In the genomic region with DNA sequence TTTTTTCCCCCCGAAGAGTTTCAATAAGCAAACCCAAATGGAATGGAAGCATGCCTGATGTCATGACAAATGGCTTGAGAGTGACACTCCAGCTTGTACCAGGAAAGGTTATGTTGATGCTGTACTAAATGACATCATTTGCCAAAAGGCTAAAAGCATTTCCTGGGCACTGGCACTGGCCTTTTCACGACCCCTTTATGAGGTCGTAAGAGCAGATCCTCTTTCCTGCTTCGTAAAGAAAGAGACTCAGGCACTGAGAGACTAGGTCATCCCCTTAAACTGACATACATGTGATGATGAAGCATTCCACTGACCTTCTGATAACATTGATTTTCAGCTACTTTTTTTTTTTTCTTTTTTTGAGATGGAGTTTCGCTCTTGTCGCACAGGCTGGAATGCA, we compare ENCODE assay signal across 24 cellular contexts. TPM values are rescaled to one million over a fixed set of nuclear protein-coding genes. Genes with fewer than 3 reads are reported as not detected.
DNase-seq lines count a peak whose midpoint lies in the region; ATAC-seq, FAIRE-seq and TF ChIP-seq lines count a peak whose summit lies in the region.
"Had no signal": no experiment of that assay in that cellular context is flagged by ENCODE, and none has a peak within 500 bp of the region (broad histone marks: within the 10 kb centered on the region; RNA-seq: fewer than 3 reads in every experiment).

No MANE protein-coding gene starts in this region.

- no peak overlapping the region for H3K4me2 ChIP-seq in HepG2 (ENCODE audit: low read depth, low read length)

- FAIRE-seq in HepG2 (lab: Jason Lieb, UNC), result peak; percentile 4
- FAIRE-seq: GM12891, GM18507 had no signal

- in situ Hi-C loops in HepG2 (cut with HindIII; ENCODE audit: extremely low pct_ligation_motif_present, low pct_unique_long_range_greater_than_20kb), result no loop called here

- TF ChIP-seq CTCF in HepG2 (CRISPR knock-in tag; IDR thresholded peaks at IDR 0.05), result no peak

- no peaks in the 10 kb centered on the region for H3K9me3 ChIP-seq in HepG2 (ENCODE audit: low read length)

- no peaks in the 10 kb centered on the region for H4K20me1 ChIP-seq in HepG2 (ENCODE audit: insufficient read depth, low read length)

- H3K79me2 ChIP-seq in HepG2 (ENCODE audit: insufficient read depth, low read length), result no peaks in the 10 kb centered on the region

- no peak overlapping the region for H3K9ac ChIP-seq in HepG2 (ENCODE audit: insufficient read depth, low read depth, low read length)

- H3K27ac ChIP-seq in HepG2 (ENCODE audit: extremely low read length, insufficient read depth, low read length), result no peak overlapping the region

- TF ChIP-seq POLR2A in HepG2 (IDR thresholded peaks at IDR 0.05; ENCODE audit: insufficient read depth in 1 of 2, low read depth in 2 of 2, low read length in 2 of 2), result no peak

- CTCF ChIA-PET in HepG2 (lab: Yijun Ruan, JAX; ENCODE audit: low intra/inter-chr PET ratio, low total read pairs), result no interaction called here

- peaks cover 5 to 23% of the 10 kb centered on the region in 2 experiments; a peak in 2 of 5 replicates for H3K36me3 ChIP-seq in HepG2 (replicated peaks in 1 of 2; ENCODE audit: control insufficient read depth in 1 of 2, insufficient read depth in 2 of 2, low read length in 2 of 2)

- TF ChIP-seq RAD21 in HepG2 (CRISPR knock-in tag; IDR thresholded peaks at IDR 0.05), result no peak

- no peak for ATAC-seq in HepG2
- ATAC-seq in GM19023 (IDR thresholded peaks at IDR 0.05; ENCODE audit: unreplicated experiment), result no peak

- WGBS in HepG2 (ENCODE audit: low lambda C conversion rate), result 90% methylated on average over 6 of the region's 6 CpGs

- DNase-seq in A172 (ENCODE audit: low spot score) (peak; percentile 42), CD1c-positive myeloid dendritic cell (ENCODE audit: extremely low spot score) (peak; percentile 42), NCI-H69 (lab: John Stamatoyannopoulos, UW) (peak; percentile 21), HepG2 (ENCODE audit: low spot score) (no peak), NCI-H2171 (lab: John Stamatoyannopoulos, UW) (no peak), NCI-H2107 treated with DMSO at 0.1 percent for 48 hours (lab: John Stamatoyannopoulos, UW; ENCODE audit: unreplicated experiment) (no peak)
- DNase-seq in activated CD8-positive, alpha-beta memory T cell treated with anti-CD3 and anti-CD28 coated beads, Interleukin-2, amount 50 U/mL, for 4 hours, result no peak
- DNase-seq: ACHN; AML-193; CD4-positive, alpha-beta T cell; GF-D8; GOT3; Karpas-422; MM.1S; NCI-H1417; NCI-H2081; NCI-H226; NCI-H524 treated with DMSO at 0.1 percent for 48 hours; NK-92 treated with Interleukin-12 subunit alpha and Interleukin-12 subunit beta, amount 100 ng/mL, for 24 hours; RPMI8226; T-helper 2 cell had no signal

- H3K4me1 ChIP-seq in HepG2 (ENCODE audit: insufficient read depth, low read length), result no peaks in the 10 kb centered on the region

- intact Hi-C loops in HepG2 (cut with micrococcal nuclease; ENCODE audit: unreplicated experiment), result no loop called here

- H2AFZ ChIP-seq in HepG2 (ENCODE audit: low read length), result no peak overlapping the region

- no TSS peak for BruUV-seq in HepG2 (replicated peaks; lab: Mats Ljungman, UMichigan)

- H3K27me3 ChIP-seq in HepG2 (ENCODE audit: control insufficient read depth in 1 of 2, insufficient read depth in 2 of 2, low read length in 2 of 2), result no peaks in the 10 kb centered on the region

- POLR2A ChIA-PET in HepG2 (lab: Yijun Ruan, JAX), result no interaction called here

- TF ChIP-seq EP300 in HepG2 (IDR thresholded peaks at IDR 0.05; ENCODE audit: low read depth in 2 of 2, low read length in 2 of 2) (no peak), HepG2 (CRISPR knock-in tag; IDR thresholded peaks at IDR 0.05; ENCODE audit: borderline replicate concordance) (no peak)

- H3K4me3 ChIP-seq in HepG2 (replicated peaks in 1 of 3; ENCODE audit: insufficient read depth in 1 of 3, low read depth in 2 of 3, low read length in 3 of 3), result no peak overlapping the region

TF ChIP-seq in HepG2, 621 proteins besides CTCF, POLR2A, EP300 and RAD21 (continues in another document):
- no peak for TF ChIP-seq KLF6 (CRISPR knock-in tag; IDR thresholded peaks at IDR 0.05)
- 0 out of 2 replicates have a peak, but pooled peaks have one; percentile 20 for TF ChIP-seq CREB1 (IDR thresholded peaks at IDR 0.05)
- no peak for TF ChIP-seq CREB1 (CRISPR knock-in tag; IDR thresholded peaks at IDR 0.05)

RNA-seq across cellular contexts. Expression of gene CEP295NL, which starts 30.5 kb away (rescaled TPM):
- 0.81 and 0.89 TPM in 2 replicates for total RNA-seq in A172 (2014; rRNA removed; shearing (Covaris generic))
- total RNA-seq in HepG2 (2016; rRNA removed; fragmentation: Illumina TruSeq; extraction: Trizol), result not detected in 2 replicates
- total RNA-seq in HepG2 (2016; cell fraction: cytosol; rRNA removed; fragmentation: Illumina TruSeq; extraction: Trizol; ENCODE audit: low read depth), result not detected in 2 replicates
- 0.06 TPM in 1 of 2 replicates, not detected in the other for total RNA-seq in HepG2 (2016; cell fraction: insoluble cytoplasmic fraction; rRNA removed; fragmentation: Illumina TruSeq; extraction: Trizol)
- not detected in 2 replicates for total RNA-seq in HepG2 (2016; cell fraction: membrane; rRNA removed; fragmentation: Illumina TruSeq; extraction: Trizol)
- not detected in 2 replicates for total RNA-seq in HepG2 (2016; cell fraction: nucleus; rRNA removed; fragmentation: Illumina TruSeq; extraction: Trizol)
- polyA plus RNA-seq in HepG2 (2011; rRNA removed), result not detected in 2 replicates
- not detected in 2 replicates for polyA plus RNA-seq in HepG2 (2011; cell fraction: cytosol; rRNA removed)
- polyA plus RNA-seq in HepG2 (2011; cell fraction: nucleus; rRNA removed), result 0.14 and 0.31 TPM in 2 replicates
- polyA plus RNA-seq in HepG2 (2012), result 0.07 and 0.13 TPM in 2 replicates
- not detected in 2 replicates for polyA plus RNA-seq in HepG2 (2016; cell fraction: cytosol; fragmentation: Illumina TruSeq; extraction: Trizol; ENCODE audit: low read depth)
- not detected in 2 replicates for polyA plus RNA-seq in HepG2 (2016; cell fraction: insoluble cytoplasmic fraction; fragmentation: Illumina TruSeq; extraction: Trizol; ENCODE audit: low read depth)
- polyA plus RNA-seq in HepG2 (2016; cell fraction: membrane; fragmentation: Illumina TruSeq; extraction: Trizol; ENCODE audit: low read depth), result not detected in 2 replicates
- polyA plus RNA-seq in HepG2 (2016; cell fraction: nucleus; fragmentation: Illumina TruSeq; extraction: Trizol; ENCODE audit: insufficient read depth, low read depth), result not detected in 2 replicates
- polyA minus RNA-seq in HepG2 (2011; rRNA and poly(A)+ RNA removed; ENCODE audit: low replicate concordance), result 1.2 TPM in 1 of 2 replicates, not detected in the other
- not detected in 2 replicates for polyA minus RNA-seq in HepG2 (2011; cell fraction: cytosol; rRNA and poly(A)+ RNA removed)
- 1.5 and 1.6 TPM in 2 replicates for polyA minus RNA-seq in HepG2 (2011; cell fraction: nucleus; rRNA and poly(A)+ RNA removed)

RNA-seq across cellular contexts. Expression of gene USP36, which starts 31.9 kb away (rescaled TPM):
- total RNA-seq in A172 (2014; rRNA removed; shearing (Covaris generic)), result 15.9 and 33.6 TPM in 2 replicates
- 29.6 and 30.7 TPM in 2 replicates for total RNA-seq in HepG2 (2016; rRNA removed; fragmentation: Illumina TruSeq; extraction: Trizol)
- total RNA-seq in HepG2 (2016; cell fraction: cytosol; rRNA removed; fragmentation: Illumina TruSeq; extraction: Trizol; ENCODE audit: low read depth), result 17.6 and 21.4 TPM in 2 replicates
- total RNA-seq in HepG2 (2016; cell fraction: insoluble cytoplasmic fraction; rRNA removed; fragmentation: Illumina TruSeq; extraction: Trizol), result 29.5 and 30.6 TPM in 2 replicates
- total RNA-seq in HepG2 (2016; cell fraction: membrane; rRNA removed; fragmentation: Illumina TruSeq; extraction: Trizol), result 23.9 and 28.0 TPM in 2 replicates
- total RNA-seq in HepG2 (2016; cell fraction: nucleus; rRNA removed; fragmentation: Illumina TruSeq; extraction: Trizol), result 45.6 and 50.9 TPM in 2 replicates
- polyA plus RNA-seq in HepG2 (2011; rRNA removed), result 45.9 and 49.4 TPM in 2 replicates
- polyA plus RNA-seq in HepG2 (2011; cell fraction: cytosol; rRNA removed), result 22.4 and 27.2 TPM in 2 replicates
- polyA plus RNA-seq in HepG2 (2011; cell fraction: nucleus; rRNA removed), result 148 and 160 TPM in 2 replicates
- 49.1 and 55.7 TPM in 2 replicates for polyA plus RNA-seq in HepG2 (2012)
- 1.6 and 2.3 TPM in 2 replicates for polyA plus RNA-seq in HepG2 (2016; cell fraction: cytosol; fragmentation: Illumina TruSeq; extraction: Trizol; ENCODE audit: low read depth)
- polyA plus RNA-seq in HepG2 (2016; cell fraction: insoluble cytoplasmic fraction; fragmentation: Illumina TruSeq; extraction: Trizol; ENCODE audit: low read depth), result 22.1 and 28.5 TPM in 2 replicates
- 6.8 and 7.2 TPM in 2 replicates for polyA plus RNA-seq in HepG2 (2016; cell fraction: membrane; fragmentation: Illumina TruSeq; extraction: Trizol; ENCODE audit: low read depth)
- polyA plus RNA-seq in HepG2 (2016; cell fraction: nucleus; fragmentation: Illumina TruSeq; extraction: Trizol; ENCODE audit: insufficient read depth, low read depth), result 90.2 and 93.2 TPM in 2 replicates
- polyA minus RNA-seq in HepG2 (2011; rRNA and poly(A)+ RNA removed; ENCODE audit: low replicate concordance), result 82.7 and 86.0 TPM in 2 replicates
- 18.0 and 21.4 TPM in 2 replicates for polyA minus RNA-seq in HepG2 (2011; cell fraction: cytosol; rRNA and poly(A)+ RNA removed)
- 71.6 and 79.7 TPM in 2 replicates for polyA minus RNA-seq in HepG2 (2011; cell fraction: nucleus; rRNA and poly(A)+ RNA removed)

RNA-seq across cellular contexts. Expression of gene TIMP2, which starts 52.7 kb away (rescaled TPM):
- 257 and 279 TPM in 2 replicates for total RNA-seq in A172 (2014; rRNA removed; shearing (Covaris generic))
- total RNA-seq in HepG2 (2016; rRNA removed; fragmentation: Illumina TruSeq; extraction: Trizol), result 2.2 and 3.8 TPM in 2 replicates
- total RNA-seq in HepG2 (2016; cell fraction: cytosol; rRNA removed; fragmentation: Illumina TruSeq; extraction: Trizol; ENCODE audit: low read depth), result 1.4 and 1.7 TPM in 2 replicates
- total RNA-seq in HepG2 (2016; cell fraction: insoluble cytoplasmic fraction; rRNA removed; fragmentation: Illumina TruSeq; extraction: Trizol), result 1.7 and 3.9 TPM in 2 replicates
- total RNA-seq in HepG2 (2016; cell fraction: membrane; rRNA removed; fragmentation: Illumina TruSeq; extraction: Trizol), result 3.3 and 3.4 TPM in 2 replicates
- 6.3 and 8.0 TPM in 2 replicates for total RNA-seq in HepG2 (2016; cell fraction: nucleus; rRNA removed; fragmentation: Illumina TruSeq; extraction: Trizol)
- 8.5 and 11.7 TPM in 2 replicates for polyA plus RNA-seq in HepG2 (2011; rRNA removed)
- 8.0 and 12.6 TPM in 2 replicates for polyA plus RNA-seq in HepG2 (2011; cell fraction: cytosol; rRNA removed)
- 10.4 and 13.8 TPM in 2 replicates for polyA plus RNA-seq in HepG2 (2011; cell fraction: nucleus; rRNA removed)
- polyA plus RNA-seq in HepG2 (2012), result 25.0 and 33.2 TPM in 2 replicates
- 3.0 and 3.2 TPM in 2 replicates for polyA plus RNA-seq in HepG2 (2016; cell fraction: cytosol; fragmentation: Illumina TruSeq; extraction: Trizol; ENCODE audit: low read depth)
- polyA plus RNA-seq in HepG2 (2016; cell fraction: insoluble cytoplasmic fraction; fragmentation: Illumina TruSeq; extraction: Trizol; ENCODE audit: low read depth), result 3.9 and 5.4 TPM in 2 replicates
- 4.0 and 5.0 TPM in 2 replicates for polyA plus RNA-seq in HepG2 (2016; cell fraction: membrane; fragmentation: Illumina TruSeq; extraction: Trizol; ENCODE audit: low read depth)
- 18.4 and 18.6 TPM in 2 replicates for polyA plus RNA-seq in HepG2 (2016; cell fraction: nucleus; fragmentation: Illumina TruSeq; extraction: Trizol; ENCODE audit: insufficient read depth, low read depth)
- 10.0 and 25.5 TPM in 2 replicates for polyA minus RNA-seq in HepG2 (2011; rRNA and poly(A)+ RNA removed; ENCODE audit: low replicate concordance)
- 11.5 and 14.6 TPM in 2 replicates for polyA minus RNA-seq in HepG2 (2011; cell fraction: cytosol; rRNA and poly(A)+ RNA removed)
- 4.2 and 6.2 TPM in 2 replicates for polyA minus RNA-seq in HepG2 (2011; cell fraction: nucleus; rRNA and poly(A)+ RNA removed)

Comparison
In these comparisons a context has a peak if more than half of its experiments do, and no peak if none do; other contexts are left out.
1. DNase-seq: peak in A172 (single experiment), CD1c-positive myeloid dendritic cell (single experiment) and NCI-H69 (single experiment); none in HepG2 (single experiment), NCI-H2171 (single experiment), activated CD8-positive, alpha-beta memory T cell treated with anti-CD3 and anti-CD28 coated beads, Interleukin-2, amount 50 U/mL, for 4 hours (single experiment) and NCI-H2107 treated with DMSO at 0.1 percent for 48 hours (single experiment).
2. RNA of gene TIMP2, which starts 52.7 kb away (total RNA-seq): 257 to 279 TPM in A172; 1.4 to 8.0 TPM in HepG2; every median in the first group is over 10 times any median in the second.